1 cellular context compared by ENCODE assay signal in the genomic region with DNA sequence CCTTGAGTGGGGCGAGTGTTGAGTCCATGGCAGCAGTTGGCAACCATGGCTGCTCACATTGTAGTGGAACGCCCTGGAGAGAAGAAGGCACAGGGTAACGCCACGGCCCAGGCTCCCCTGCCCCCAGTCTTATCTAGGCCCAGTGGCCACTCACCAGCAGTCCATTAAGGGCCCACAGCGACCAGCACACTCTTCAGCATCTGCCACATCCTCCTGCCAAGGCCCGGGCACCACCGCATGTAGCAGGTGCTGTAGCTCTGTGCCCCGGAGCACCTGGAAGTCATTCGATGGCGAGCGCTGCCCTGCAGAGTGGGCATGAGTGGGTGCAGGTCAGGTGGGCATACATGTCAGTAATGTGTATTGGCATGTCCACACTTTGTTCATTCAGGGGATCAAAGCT. TPM values are rescaled to one million over a fixed set of nuclear protein-coding genes. Genes with fewer than 3 reads are reported as not detected.
"Had no signal": no experiment of that assay in that cellular context is flagged by ENCODE, and none has a peak within 500 bp of the region (broad histone marks: within the 10 kb centered on the region; RNA-seq: fewer than 3 reads in every experiment).

No MANE protein-coding gene starts in this region.

RNA-seq across cellular contexts. Expression of gene RNU1-4, which starts 20.5 kb away (rescaled TPM):
- polyA plus RNA-seq: SK-N-SH had no signal
